1 cellular context compared by ENCODE assay signal in genomic region chr5:31854625-31855526, GRCh38.
TF ChIP-seq lines count a peak whose summit lies in the region.

No MANE protein-coding gene starts in this region.

TF ChIP-seq in GM23338, 12 proteins besides CTCF, POLR2A, EP300 and RAD21 (continued from another document):
- no peak for TF ChIP-seq REST (IDR thresholded peaks at IDR 0.05; ENCODE audit: unreplicated experiment)
- TF ChIP-seq EZH2phosphoT487 (IDR thresholded peaks at IDR 0.05; ENCODE audit: unreplicated experiment) = no peak
- no peak for TF ChIP-seq EZH2 (IDR thresholded peaks at IDR 0.05; ENCODE audit: low read depth, unreplicated experiment)
- no peak for TF ChIP-seq ZNF114 (CRISPR knock-in tag; IDR thresholded peaks at IDR 0.05)
- TF ChIP-seq JUNB (IDR thresholded peaks at IDR 0.05; ENCODE audit: unreplicated experiment) = no peak
- no peak for TF ChIP-seq ZNF462 (CRISPR knock-in tag; IDR thresholded peaks at IDR 0.05)
- no peak for TF ChIP-seq NANOG (IDR thresholded peaks at IDR 0.05; ENCODE audit: borderline replicate concordance)
